ENCODE assay signal across 26 cellular contexts in genomic region chr2:82748653-82749052, GRCh38.
"Had no signal": no experiment of that assay in that cellular context is flagged by ENCODE, and none has a peak within 500 bp of the region (broad histone marks: within the 10 kb centered on the region; RNA-seq: fewer than 3 reads in every experiment).

No MANE protein-coding gene starts in this region.

- FAIRE-seq: colon, frontal cortex, pancreas had no signal

- H3K36me3 Mint-ChIP-seq: stimulated activated naive B cell treated with anti-CD40 and anti-IgM and Interleukin-4, amounts not matched to agents 10 μg/mL and 1 μg/mL and 100 μg/mL, for 72 hours had no signal

- H3K36me3 ChIP-seq: heart left ventricle, pancreas, right lobe of liver, spleen, tibial nerve had no signal

- H3K27me3 Mint-ChIP-seq: dendritic cell treated with granulocyte-macrophage colony-stimulating factor and Interleukin-4, amounts not matched to agents 40 ng/mL and 50 ng/mL, for 4 days; naive B cell; progenitor cell of endocrine pancreas; stimulated activated naive B cell treated with anti-CD40 and anti-IgM and Interleukin-4, amounts not matched to agents 10 μg/mL and 1 μg/mL and 100 μg/mL, for 72 hours; stimulated activated naive CD8-positive, alpha-beta T cell treated with anti-CD3 and anti-CD28 coated beads, Interleukin-15, amount 100 ng/mL, for 72 hours had no signal

- H3K27ac Mint-ChIP-seq: dendritic cell treated with granulocyte-macrophage colony-stimulating factor and Interleukin-4, amounts not matched to agents 40 ng/mL and 50 ng/mL, for 4 days; nephron; progenitor cell of endocrine pancreas; stimulated activated naive B cell treated with anti-CD40 and anti-IgM and Interleukin-4, amounts not matched to agents 10 μg/mL and 1 μg/mL and 100 μg/mL, for 72 hours; stimulated activated naive CD8-positive, alpha-beta T cell treated with anti-CD3 and anti-CD28 coated beads, Interleukin-15, amount 100 ng/mL, for 72 hours had no signal

- H3K4me3 Mint-ChIP-seq: dendritic cell treated with granulocyte-macrophage colony-stimulating factor and Interleukin-4, amounts not matched to agents 40 ng/mL and 50 ng/mL, for 4 days; naive B cell; nephron; stimulated activated naive B cell treated with anti-CD40 and anti-IgM and Interleukin-4, amounts not matched to agents 10 μg/mL and 1 μg/mL and 100 μg/mL, for 72 hours; stimulated activated naive CD8-positive, alpha-beta T cell treated with anti-CD3 and anti-CD28 coated beads, Interleukin-15, amount 100 ng/mL, for 72 hours had no signal

- H3K4me1 ChIP-seq: heart left ventricle, pancreas, right lobe of liver, spleen, testis, tibial nerve had no signal

- H3K4me1 Mint-ChIP-seq: naive B cell; nephron; stimulated activated naive B cell treated with anti-CD40 and anti-IgM and Interleukin-4, amounts not matched to agents 10 μg/mL and 1 μg/mL and 100 μg/mL, for 72 hours; stimulated activated naive CD8-positive, alpha-beta T cell treated with anti-CD3 and anti-CD28 coated beads, Interleukin-15, amount 100 ng/mL, for 72 hours had no signal

- H3K9me3 ChIP-seq: pancreas, right lobe of liver, testis had no signal

- H3K4me3 ChIP-seq: heart left ventricle, lung, pancreas, right lobe of liver, spleen, testis, tibial nerve had no signal

- DNase-seq: heart left ventricle; hypothalamus; islet precursor cell; left colon; left ventricle myocardium superior; mesenchymal stem cell; midbrain; naive B cell; occipital lobe; pancreas; retina; right lobe of liver; spleen; stimulated activated CD4-positive, alpha-beta T cell treated with anti-CD3 and anti-CD28 coated beads, Interleukin-15, amount 100 ng/mL, for 24 hours; stimulated activated CD4-positive, alpha-beta T cell treated with anti-CD3 and anti-CD28 coated beads, Interleukin-1b, Interleukin-23, amount 100 ng/mL, for 48 hours; stimulated activated CD4-positive, alpha-beta T cell treated with anti-CD3 and anti-CD28 coated beads, Interleukin-4, amount 100 ng/mL, for 4 hours; stimulated activated naive B cell treated with anti-CD40 and anti-IgM and Interleukin-4, amounts not matched to agents 10 μg/mL and 1 μg/mL and 100 μg/mL, for 72 hours; stimulated activated naive CD8-positive, alpha-beta T cell treated with anti-CD3 and anti-CD28 coated beads, Interleukin-15, amount 100 ng/mL, for 72 hours; testis had no signal

- ATAC-seq: heart left ventricle; left colon; left ventricle myocardium superior; pancreas; right lobe of liver; stimulated activated naive B cell treated with anti-CD40 and anti-IgM and Interleukin-4, amounts not matched to agents 10 μg/mL and 1 μg/mL and 100 μg/mL, for 72 hours; stimulated activated naive CD8-positive, alpha-beta T cell treated with anti-CD3 and anti-CD28 coated beads, Interleukin-15, amount 100 ng/mL, for 72 hours had no signal

- H3K27me3 ChIP-seq: heart left ventricle, pancreas, right lobe of liver, spleen, testis, tibial nerve had no signal

- H3K27ac ChIP-seq: heart left ventricle, pancreas, right lobe of liver, spleen, testis, tibial nerve had no signal
